ENCODE assay signal across 9 cellular contexts in genomic region chr15:40282144-40282869, GRCh38. TPM values are rescaled to one million over a fixed set of nuclear protein-coding genes. Genes with fewer than 3 reads are reported as not detected.
DNase-seq lines count a peak whose midpoint lies in the region; FAIRE-seq and TF ChIP-seq lines count a peak whose summit lies in the region.
"Had no signal": no experiment of that assay in that cellular context is flagged by ENCODE, and none has a peak within 500 bp of the region (broad histone marks: within the 10 kb centered on the region; RNA-seq: fewer than 3 reads in every experiment).

No MANE protein-coding gene starts in this region.

- FAIRE-seq in small intestine (lab: Jason Lieb, UNC) = no peak

- no peaks in the 10 kb centered on the region for H3K36me3 Mint-ChIP-seq in activated naive CD8-positive, alpha-beta T cell

- H3K9me3 ChIP-seq in HEK293 (ENCODE audit: control insufficient read depth, insufficient read depth, low read depth, low read length) (no peaks in the 10 kb centered on the region), hepatocyte (ENCODE audit: low read depth) (no peaks in the 10 kb centered on the region), small intestine (ENCODE audit: control insufficient read depth, low read depth) (no peaks in the 10 kb centered on the region)

- H3K4me1 ChIP-seq in HEK293 (ENCODE audit: control insufficient read depth, insufficient read depth, low read length) = 0 out of 2 replicates have a peak, but pooled peaks cover 2% of the 10 kb centered on the region
- H3K4me1 ChIP-seq in hepatocyte (ENCODE audit: insufficient read depth) = peaks cover 36% of the 10 kb centered on the region
- H3K4me1 ChIP-seq in small intestine (ENCODE audit: control insufficient read depth in 2 of 2, insufficient read depth in 1 of 2, low read depth in 1 of 2, low read length in 1 of 2) = no peaks in the 10 kb centered on the region

- H3K4me2 ChIP-seq in hepatocyte = peak overlapping the region; percentile 96

- H3K9me2 ChIP-seq in hepatocyte (replicated peaks; ENCODE audit: insufficient read depth) = no peaks in the 10 kb centered on the region

- H3K27me3 ChIP-seq in hepatocyte = peaks cover 62% of the 10 kb centered on the region
- H3K27me3 ChIP-seq in small intestine (ENCODE audit: control insufficient read depth in 2 of 2, insufficient read depth in 2 of 2, low read length in 2 of 2) = peaks cover 9 to 32% of the 10 kb centered on the region in 2 donors

- peak overlapping the region; percentile 36 for H3K4me3 ChIP-seq in HEK293 (ENCODE audit: low read depth, low read length)
- no peak overlapping the region for H3K4me3 ChIP-seq in hepatocyte
- peak overlapping the region; percentile 18 to 48 for H3K4me3 ChIP-seq in small intestine (ENCODE audit: low read depth in 1 of 2, low read length in 2 of 2)

- H3K36me3 ChIP-seq in HEK293 (ENCODE audit: control insufficient read depth in 2 of 2, insufficient read depth in 1 of 2, low read length in 2 of 2) (no peaks in the 10 kb centered on the region), hepatocyte (replicated peaks; ENCODE audit: insufficient read depth, low read depth) (no peaks in the 10 kb centered on the region), small intestine (ENCODE audit: control insufficient read depth in 2 of 2, insufficient read depth in 2 of 2, low read length in 2 of 2) (no peaks in the 10 kb centered on the region)

- H3K4me1 Mint-ChIP-seq in activated naive CD8-positive, alpha-beta T cell (ENCODE audit: low read depth) = peaks cover 6% of the 10 kb centered on the region

- H3K4me3 Mint-ChIP-seq in activated naive CD8-positive, alpha-beta T cell = peak overlapping the region; percentile 63

- 1% methylated on average over 79 of the region's 93 CpGs for WGBS in hepatocyte (ENCODE audit: low lambda C conversion rate, missing lambda C conversion rate)
- 0 to 1% (median 1%) methylated on average over 62 to 93 of the region's 93 CpGs for WGBS in small intestine, 3 donors

- H3K27me3 Mint-ChIP-seq in activated naive CD8-positive, alpha-beta T cell = peaks cover 7% of the 10 kb centered on the region

- no peak overlapping the region for H3K27ac Mint-ChIP-seq in activated naive CD8-positive, alpha-beta T cell

- peak overlapping the region; percentile 60; the same call in 1 of the 2 replicates for H3K27ac ChIP-seq in HEK293 (ENCODE audit: extremely low read depth, low read depth, low read length)
- H3K27ac ChIP-seq in hepatocyte = no peak overlapping the region
- H3K27ac ChIP-seq in small intestine (ENCODE audit: low read depth in 1 of 2, low read length in 1 of 2) = no peak overlapping the region

- H4K20me1 ChIP-seq in hepatocyte (ENCODE audit: insufficient read depth, poor library complexity, severe bottlenecking) = no peaks in the 10 kb centered on the region

- DNase-seq in CD1c-positive myeloid dendritic cell (ENCODE audit: extremely low spot score) (peak; percentile 58), SHP77 (lab: John Stamatoyannopoulos, UW) (peak; percentile 42 to 70), hepatocyte (ENCODE audit: low spot score) (peak; percentile 54), small intestine (peak; percentile 69), NCI-H226 (no peak), hippocampal formation (lab: John Stamatoyannopoulos, UW) (no peak)

- peak overlapping the region; percentile 78 for H2AFZ ChIP-seq in hepatocyte

- TF ChIP-seq CTCF in HEK293 (tag by site-specific recombination; IDR thresholded peaks at IDR 0.05) (peak; percentile 41; the same call in 1 of the 2 replicates), hepatocyte (IDR thresholded peaks at IDR 0.05; ENCODE audit: poor library complexity) (peak; percentile 34)

- POLR2A ChIA-PET in HEK293 (lab: Yijun Ruan, JAX) = no interaction called here

- H3K79me2 ChIP-seq in hepatocyte = no peaks in the 10 kb centered on the region

- H3K9me3 Mint-ChIP-seq in activated naive CD8-positive, alpha-beta T cell (ENCODE audit: low read depth) = no peaks in the 10 kb centered on the region

- CTCF ChIA-PET in HEK293 (lab: Yijun Ruan, JAX) = interaction anchor here (0.7 to 1.1 kb wide), 2 partner anchors 29 to 235 kb away, joined by 3 read pairs; no protein-coding TSS in a partner anchor

TF ChIP-seq in HEK293, 187 proteins besides CTCF, POLR2A, EP300 and RAD21 (continues in another document):
- TF ChIP-seq ZNF133 (tag by site-specific recombination; IDR thresholded peaks at IDR 0.05) = no peak
- no peak for TF ChIP-seq ZNF548 (tag by site-specific recombination; IDR thresholded peaks at IDR 0.05)
- no peak for TF ChIP-seq ZNF571 (tag by site-specific recombination; IDR thresholded peaks at IDR 0.05)
- TF ChIP-seq ZBTB11 (tag by site-specific recombination; conservative IDR thresholded peaks at IDR 0.05; ENCODE audit: low read depth) = no peak
- 0 out of 2 replicates have a peak, but pooled peaks have one; percentile 21 for TF ChIP-seq ZNF600 (tag by site-specific recombination; IDR thresholded peaks at IDR 0.05)
- no peak for TF ChIP-seq ZNF664 (tag by site-specific recombination; IDR thresholded peaks at IDR 0.05)
- no peak for TF ChIP-seq ZNF658 (tag by site-specific recombination; IDR thresholded peaks at IDR 0.05)
- no peak for TF ChIP-seq ZNF48 (tag by site-specific recombination; IDR thresholded peaks at IDR 0.05)
- TF ChIP-seq ZNF558 (tag by site-specific recombination; IDR thresholded peaks at IDR 0.05) = no peak
- TF ChIP-seq MYNN (tag by site-specific recombination; IDR thresholded peaks at IDR 0.05; ENCODE audit: borderline replicate concordance) = no peak
- TF ChIP-seq BCL11A (tag by site-specific recombination; IDR thresholded peaks at IDR 0.05; ENCODE audit: low read depth) = no peak
- TF ChIP-seq ZNF692 (tag by site-specific recombination; IDR thresholded peaks at IDR 0.05) = peak; percentile 37; the same call in 1 of the 2 replicates
- no peak for TF ChIP-seq ZNF24 (tag by site-specific recombination; IDR thresholded peaks at IDR 0.05)
- no peak for TF ChIP-seq KLF7 (tag by site-specific recombination; IDR thresholded peaks at IDR 0.05; ENCODE audit: borderline replicate concordance)
- TF ChIP-seq ZNF560 (tag by site-specific recombination; IDR thresholded peaks at IDR 0.05; ENCODE audit: borderline replicate concordance) = no peak
- 0 out of 2 replicates have a peak, but pooled peaks have one; percentile 58 for TF ChIP-seq ZEB2 (tag by site-specific recombination; IDR thresholded peaks at IDR 0.05)
- TF ChIP-seq ZNF473 (tag by site-specific recombination; IDR thresholded peaks at IDR 0.05) = no peak
- peak; percentile 55; the same call in 1 of the 2 replicates for TF ChIP-seq ZNF423 (tag by site-specific recombination; IDR thresholded peaks at IDR 0.05)
- TF ChIP-seq ZNF777 (tag by site-specific recombination; IDR thresholded peaks at IDR 0.05; ENCODE audit: borderline replicate concordance) = no peak

RNA-seq across cellular contexts. Expression of gene ANKRD63, which starts 0.6 kb away (rescaled TPM):
- 0.30 TPM in 1 of 2 replicates, not detected in the other for total RNA-seq in hepatocyte
- 0.47 and 1.2 TPM in 2 replicates for polyA plus RNA-seq in hepatocyte
- polyA plus RNA-seq in small intestine = under 1 TPM in 1 of 3 donors, not detected in 2; 0.04 TPM
- total RNA-seq: HT1080 had no signal

RNA-seq across cellular contexts. Expression of gene PLCB2, which starts 25.4 kb away (rescaled TPM):
- 1.0 and 1.7 TPM in 2 replicates for total RNA-seq in hepatocyte
- polyA plus RNA-seq in hepatocyte (4.4 and 4.9 TPM in 2 replicates), small intestine (1 to 10 TPM; 5.6 to 8.1 (median 7.6) TPM)

RNA-seq across cellular contexts. Expression of gene INAFM2, which starts 41.2 kb away (rescaled TPM):
- total RNA-seq in hepatocyte = 13.7 and 14.4 TPM in 2 replicates
- polyA plus RNA-seq in hepatocyte (17.4 and 19.5 TPM in 2 replicates), small intestine (1 to 10 TPM; 4.7 to 7.6 (median 5.4) TPM)

RNA-seq across cellular contexts. Expression of gene PAK6, which starts 43.4 kb away (rescaled TPM):
- 2.6 and 6.1 TPM in 2 replicates for total RNA-seq in hepatocyte
- polyA plus RNA-seq in hepatocyte = 2.7 and 8.2 TPM in 2 replicates
- 1 to 10 TPM in 1 of 3 donors, under 1 TPM in 2; 0.67 to 5.1 (median 0.81) TPM for polyA plus RNA-seq in small intestine

RNA-seq across cellular contexts. Expression of gene CCDC9B, which starts 58.4 kb away (rescaled TPM):
- 1.8 and 4.0 TPM in 2 replicates for total RNA-seq in hepatocyte
- polyA plus RNA-seq in hepatocyte (5.3 and 7.6 TPM in 2 replicates), small intestine (1 to 10 TPM; 2.2 to 7.4 (median 2.7) TPM)

Comparison
In these comparisons a context has a peak if more than half of its experiments do, and no peak if none do; other contexts are left out.
1. DNase-seq: peak in CD1c-positive myeloid dendritic cell (single experiment), SHP77 (2 of 2), hepatocyte (single experiment) and small intestine (single experiment); none in NCI-H226 (single experiment) and hippocampal formation (0 of 2).